1 cellular context compared by ENCODE assay signal in genomic region chr3:119098620-119099222, GRCh38.
TF ChIP-seq lines count a peak whose summit lies in the region.

No MANE protein-coding gene starts in this region.

TF ChIP-seq in HCT116, 20 proteins besides CTCF, POLR2A, EP300 and RAD21 (continued from another document):
- TF ChIP-seq, protein P1, sequence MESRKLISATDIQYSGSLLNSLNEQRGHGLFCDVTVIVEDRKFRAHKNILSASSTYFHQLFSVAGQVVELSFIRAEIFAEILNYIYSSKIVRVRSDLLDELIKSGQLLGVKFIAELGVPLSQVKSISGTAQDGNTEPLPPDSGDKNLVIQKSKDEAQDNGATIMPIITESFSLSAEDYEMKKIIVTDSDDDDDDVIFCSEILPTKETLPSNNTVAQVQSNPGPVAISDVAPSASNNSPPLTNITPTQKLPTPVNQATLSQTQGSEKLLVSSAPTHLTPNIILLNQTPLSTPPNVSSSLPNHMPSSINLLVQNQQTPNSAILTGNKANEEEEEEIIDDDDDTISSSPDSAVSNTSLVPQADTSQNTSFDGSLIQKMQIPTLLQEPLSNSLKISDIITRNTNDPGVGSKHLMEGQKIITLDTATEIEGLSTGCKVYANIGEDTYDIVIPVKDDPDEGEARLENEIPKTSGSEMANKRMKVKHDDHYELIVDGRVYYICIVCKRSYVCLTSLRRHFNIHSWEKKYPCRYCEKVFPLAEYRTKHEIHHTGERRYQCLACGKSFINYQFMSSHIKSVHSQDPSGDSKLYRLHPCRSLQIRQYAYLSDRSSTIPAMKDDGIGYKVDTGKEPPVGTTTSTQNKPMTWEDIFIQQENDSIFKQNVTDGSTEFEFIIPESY (IDR thresholded peaks at IDR 0.05; ENCODE audit: extremely low read depth, insufficient replicate concordance, low read length), result no peak
- TF ChIP-seq SP1 (IDR thresholded peaks at IDR 0.05; ENCODE audit: low read depth) (no peak), ZFX (IDR thresholded peaks at IDR 0.05) (no peak), EZH2 (IDR thresholded peaks at IDR 0.05) (no peak), SIN3A (IDR thresholded peaks at IDR 0.05; ENCODE audit: low read depth) (no peak), JUND (IDR thresholded peaks at IDR 0.05) (no peak), POLR2AphosphoS5 (IDR thresholded peaks at IDR 0.05; ENCODE audit: low read depth, low read length) (no peak), MAX (IDR thresholded peaks at IDR 0.05) (no peak), CBX3 (IDR thresholded peaks at IDR 0.05; ENCODE audit: low read depth) (no peak)
- TF ChIP-seq, protein P2, sequence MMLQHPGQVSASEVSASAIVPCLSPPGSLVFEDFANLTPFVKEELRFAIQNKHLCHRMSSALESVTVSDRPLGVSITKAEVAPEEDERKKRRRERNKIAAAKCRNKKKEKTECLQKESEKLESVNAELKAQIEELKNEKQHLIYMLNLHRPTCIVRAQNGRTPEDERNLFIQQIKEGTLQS (IDR thresholded peaks at IDR 0.05), result no peak
